ENCODE assay signal across 11 cellular contexts in genomic region chr3:125148836-125149235, GRCh38.
DNase-seq lines count a peak whose midpoint lies in the region; ATAC-seq, FAIRE-seq and TF ChIP-seq lines count a peak whose summit lies in the region.
"Had no signal": no experiment of that assay in that cellular context is flagged by ENCODE, and none has a peak within 500 bp of the region (broad histone marks: within the 10 kb centered on the region; RNA-seq: fewer than 3 reads in every experiment).

No MANE protein-coding gene starts in this region.

- FAIRE-seq in GM12891 (lab: Jason Lieb, UNC), result peak; percentile 86
- FAIRE-seq: colon had no signal

- DNase-seq in GM12891 (ENCODE audit: insufficient read length, low spot score) (no peak), immature natural killer cell (peak; percentile 49 to 64 (median 52)), HuH-7 (ENCODE audit: low spot score) (no peak), NCI-H187 treated with DMSO at 0.1 percent for 48 hours (lab: John Stamatoyannopoulos, UW) (no peak)
- no peak for DNase-seq in activated naive CD8-positive, alpha-beta T cell treated with anti-CD3 and anti-CD28 coated beads, Interleukin-2, amount 10 ng/mL, durations not matched to agents 7 days and 5 days
- no peak for DNase-seq in stimulated activated naive CD8-positive, alpha-beta T cell treated with anti-CD3 and anti-CD28 coated beads, Interleukin-15, Interleukin-2, amounts not matched to agents 100 U/mL and 50 U/mL, for 24 hours
- DNase-seq in stimulated activated CD4-positive, alpha-beta T cell treated with anti-CD3 and anti-CD28 coated beads, Interleukin-1b, Interleukin-23, amount 100 ng/mL, for 48 hours, result no peak
- DNase-seq: activated T-cell treated with anti-CD3 and anti-CD28 coated beads for 4 hours, DMS 273 treated with DMSO at 0.1 percent for 48 hours had no signal

- H3K27me3 Mint-ChIP-seq in activated naive CD8-positive, alpha-beta T cell treated with anti-CD3 and anti-CD28 coated beads, Interleukin-2, amount 10 ng/mL, durations not matched to agents 7 days and 5 days, result peaks cover 5% of the 10 kb centered on the region
- peaks cover 0 to 2% (median 0%) of the 10 kb centered on the region in 3 donors for H3K27me3 Mint-ChIP-seq in immature natural killer cell (ENCODE audit: low read depth in 3 of 3)

- H3K9me3 Mint-ChIP-seq in activated naive CD8-positive, alpha-beta T cell treated with anti-CD3 and anti-CD28 coated beads, Interleukin-2, amount 10 ng/mL, durations not matched to agents 7 days and 5 days, result no peaks in the 10 kb centered on the region
- H3K9me3 Mint-ChIP-seq in immature natural killer cell, result no peaks in the 10 kb centered on the region

- no peak for TF ChIP-seq POLR2A in GM12891 (IDR thresholded peaks at IDR 0.05; ENCODE audit: low read depth, low read length)

- ATAC-seq in activated naive CD8-positive, alpha-beta T cell treated with anti-CD3 and anti-CD28 coated beads, Interleukin-2, amount 10 ng/mL, durations not matched to agents 7 days and 5 days (ENCODE audit: low read depth), result no peak
- ATAC-seq in stimulated activated naive CD8-positive, alpha-beta T cell treated with anti-CD3 and anti-CD28 coated beads, Interleukin-15, Interleukin-2, amounts not matched to agents 100 U/mL and 50 U/mL, for 24 hours, result peak; percentile 19
- no peak for ATAC-seq in GM21367 (IDR thresholded peaks at IDR 0.05; ENCODE audit: unreplicated experiment)

- peak overlapping the region; percentile 48 for H3K27ac Mint-ChIP-seq in activated naive CD8-positive, alpha-beta T cell treated with anti-CD3 and anti-CD28 coated beads, Interleukin-2, amount 10 ng/mL, durations not matched to agents 7 days and 5 days
- peak overlapping the region; percentile 66 to 91 (median 75) for H3K27ac Mint-ChIP-seq in immature natural killer cell

- peaks cover 1% of the 10 kb centered on the region for H3K36me3 Mint-ChIP-seq in activated naive CD8-positive, alpha-beta T cell treated with anti-CD3 and anti-CD28 coated beads, Interleukin-2, amount 10 ng/mL, durations not matched to agents 7 days and 5 days
- H3K36me3 Mint-ChIP-seq in immature natural killer cell, result no peaks in the 10 kb centered on the region

- POLR2A ChIA-PET in activated naive CD8-positive, alpha-beta T cell treated with anti-CD3 and anti-CD28 coated beads, Interleukin-2, amount 10 ng/mL, durations not matched to agents 7 days and 5 days (lab: Charles Lee), result no interaction called here

- H3K4me1 Mint-ChIP-seq in activated naive CD8-positive, alpha-beta T cell treated with anti-CD3 and anti-CD28 coated beads, Interleukin-2, amount 10 ng/mL, durations not matched to agents 7 days and 5 days, result peaks cover 34% of the 10 kb centered on the region
- H3K4me1 Mint-ChIP-seq in immature natural killer cell, result peaks cover 45 to 66% of the 10 kb centered on the region in 2 donors

- no peak overlapping the region for H3K4me3 Mint-ChIP-seq in activated naive CD8-positive, alpha-beta T cell treated with anti-CD3 and anti-CD28 coated beads, Interleukin-2, amount 10 ng/mL, durations not matched to agents 7 days and 5 days
- H3K4me3 Mint-ChIP-seq in immature natural killer cell, result peak overlapping the region; percentile 38 to 72 (median 69)

TF ChIP-seq in GM12891, 5 proteins besides CTCF, POLR2A, EP300 and RAD21:
- no peak for TF ChIP-seq POLR2AphosphoS5 (IDR thresholded peaks at IDR 0.05; ENCODE audit: low read depth, low read length)
- TF ChIP-seq PAX5 (IDR thresholded peaks at IDR 0.05; ENCODE audit: insufficient read depth, low read length, severe bottlenecking), result no peak
- TF ChIP-seq POU2F2 (IDR thresholded peaks at IDR 0.05; ENCODE audit: low read depth, low read length), result no peak
- peak; percentile 10; the same call in 1 of the 2 replicates for TF ChIP-seq SPI1 (IDR thresholded peaks at IDR 0.05; ENCODE audit: low read depth, low read length)
- TF ChIP-seq TAF1 (IDR thresholded peaks at IDR 0.05; ENCODE audit: low read depth, low read length), result 0 out of 2 replicates have a peak, but pooled peaks have one; percentile 35
TF ChIP-seq in GM12891: peak in this region for 2.

Comparison
In these comparisons a context has a peak if more than half of its experiments do, and no peak if none do; other contexts are left out.
1. DNase-seq: peak in immature natural killer cell (3 of 3); none in GM12891 (single experiment), activated naive CD8-positive, alpha-beta T cell treated with anti-CD3 and anti-CD28 coated beads, Interleukin-2, amount 10 ng/mL, durations not matched to agents 7 days and 5 days (single experiment), stimulated activated naive CD8-positive, alpha-beta T cell treated with anti-CD3 and anti-CD28 coated beads, Interleukin-15, Interleukin-2, amounts not matched to agents 100 U/mL and 50 U/mL, for 24 hours (single experiment), stimulated activated CD4-positive, alpha-beta T cell treated with anti-CD3 and anti-CD28 coated beads, Interleukin-1b, Interleukin-23, amount 100 ng/mL, for 48 hours (single experiment), HuH-7 (single experiment) and NCI-H187 treated with DMSO at 0.1 percent for 48 hours (single experiment).